30 cellular contexts compared by ENCODE assay signal in genomic region chr2:182745061-182745460, GRCh38.
"Had no signal": no experiment of that assay in that cellular context is flagged by ENCODE, and none has a peak within 500 bp of the region (broad histone marks: within the 10 kb centered on the region; RNA-seq: fewer than 3 reads in every experiment).

No MANE protein-coding gene starts in this region.

- H3K27ac Mint-ChIP-seq: activated CD4-positive, alpha-beta memory T cell treated with anti-CD3 and anti-CD28 coated beads for 36 hours; activated CD4-positive, alpha-beta T cell treated with anti-CD3 and anti-CD28 coated beads for 36 hours; activated CD4-positive, alpha-beta T cell treated with anti-CD3 and anti-CD28 coated beads, Interleukin-2, amount 10 ng/mL, durations not matched to agents 24 days and 14 days; activated CD8-positive, alpha-beta memory T cell treated with anti-CD3 and anti-CD28 coated beads, Interleukin-2, amount 10 ng/mL, durations not matched to agents 7 days and 5 days; activated CD8-positive, alpha-beta T cell treated with anti-CD3 and anti-CD28 coated beads, Interleukin-2, amount 10 ng/mL, durations not matched to agents 7 days and 5 days; activated naive CD8-positive, alpha-beta T cell; activated T-helper 1 cell treated with anti-CD3 and anti-CD28 coated beads, Interleukin-12 subunit alpha, Interleukin-12 subunit beta, Interleukin-2, Interleukin-4 antibody, amounts not matched to agents 30 ng/mL and 10 ng/mL and 1 ng/mL, durations not matched to agents 14 hours and 24 hours and 36 hours; effector memory CD8-positive, alpha-beta T cell; T-helper 17 cell; T-helper 2 cell treated with Interferon-gamma antibody and Interleukin-4, amounts not matched to agents 5 μg/mL and 100 μg/mL, for 36 hours had no signal

- H3K27me3 Mint-ChIP-seq: activated CD4-positive, alpha-beta memory T cell treated with anti-CD3 and anti-CD28 coated beads for 36 hours; activated CD4-positive, alpha-beta T cell treated with anti-CD3 and anti-CD28 coated beads for 36 hours; activated CD4-positive, alpha-beta T cell treated with anti-CD3 and anti-CD28 coated beads, Interleukin-2, amount 10 ng/mL, durations not matched to agents 24 days and 14 days; activated CD8-positive, alpha-beta memory T cell treated with anti-CD3 and anti-CD28 coated beads, Interleukin-2, amount 10 ng/mL, durations not matched to agents 7 days and 5 days; activated naive CD8-positive, alpha-beta T cell; effector memory CD8-positive, alpha-beta T cell; T-helper 17 cell had no signal

- DNase-seq: activated CD4-positive, alpha-beta memory T cell treated with anti-CD3 and anti-CD28 coated beads for 36 hours; activated CD4-positive, alpha-beta T cell treated with anti-CD3 and anti-CD28 coated beads for 36 hours; activated CD4-positive, alpha-beta T cell treated with anti-CD3 and anti-CD28 coated beads, Interleukin-2, amount 10 ng/mL, durations not matched to agents 24 days and 14 days; activated CD4-positive, CD25-positive, alpha-beta regulatory T cell; activated CD4-positive, CD25-positive, alpha-beta regulatory T cell treated with anti-CD3 and anti-CD28 coated beads, Interleukin-2, amount 50 U/mL, for 72 hours; activated CD8-positive, alpha-beta memory T cell treated with anti-CD3 and anti-CD28 coated beads, Interleukin-2, amount 10 ng/mL, durations not matched to agents 7 days and 5 days; activated CD8-positive, alpha-beta memory T cell treated with anti-CD3 and anti-CD28 coated beads, Interleukin-2, amount 50 U/mL, for 4 hours; activated CD8-positive, alpha-beta T cell treated with anti-CD3 and anti-CD28 coated beads, Interleukin-2, amount 10 ng/mL, durations not matched to agents 7 days and 5 days; activated gamma-delta T cell; activated naive CD4-positive, alpha-beta T cell treated with anti-CD3 and anti-CD28 coated beads, Interleukin-2, amount 50 U/mL, for 16 hours; activated naive CD4-positive, alpha-beta T cell treated with Interleukin-2 at 50 U/mL for 16 hours; activated T-cell treated with anti-CD3 and anti-CD28 coated beads, Interleukin-2, amount 50 U/mL, for 1 hour; activated T-cell treated with anti-CD3 and anti-CD28 coated beads, Interleukin-2, amount 50 U/mL, for 48 hours; amniotic stem cell; anterior cingulate cortex; brain microvascular endothelial cell; caudate nucleus; cortex of kidney; dermis blood vessel endothelial cell; effector CD4-positive, alpha-beta T cell; effector memory CD8-positive, alpha-beta T cell; gastrocnemius medialis; glutamatergic neuron; T-helper 1 cell; T-helper 17 cell; T1000 had no signal

- H3K9me3 Mint-ChIP-seq: activated CD4-positive, alpha-beta memory T cell treated with anti-CD3 and anti-CD28 coated beads for 36 hours; activated T-helper 1 cell treated with anti-CD3 and anti-CD28 coated beads, Interleukin-12 subunit alpha, Interleukin-12 subunit beta, Interleukin-2, Interleukin-4 antibody, amounts not matched to agents 30 ng/mL and 10 ng/mL and 1 ng/mL, durations not matched to agents 14 hours and 24 hours and 36 hours; effector memory CD8-positive, alpha-beta T cell; T-helper 2 cell treated with Interferon-gamma antibody and Interleukin-4, amounts not matched to agents 5 μg/mL and 100 μg/mL, for 36 hours had no signal

- H3K4me3 ChIP-seq: gastrocnemius medialis had no signal

- H3K4me3 Mint-ChIP-seq: activated CD4-positive, alpha-beta memory T cell treated with anti-CD3 and anti-CD28 coated beads for 36 hours; activated CD4-positive, alpha-beta T cell treated with anti-CD3 and anti-CD28 coated beads for 36 hours; activated CD4-positive, alpha-beta T cell treated with anti-CD3 and anti-CD28 coated beads, Interleukin-2, amount 10 ng/mL, durations not matched to agents 24 days and 14 days; activated CD8-positive, alpha-beta memory T cell treated with anti-CD3 and anti-CD28 coated beads, Interleukin-2, amount 10 ng/mL, durations not matched to agents 7 days and 5 days; activated CD8-positive, alpha-beta T cell treated with anti-CD3 and anti-CD28 coated beads, Interleukin-2, amount 10 ng/mL, durations not matched to agents 7 days and 5 days; activated naive CD8-positive, alpha-beta T cell; activated T-helper 1 cell treated with anti-CD3 and anti-CD28 coated beads, Interleukin-12 subunit alpha, Interleukin-12 subunit beta, Interleukin-2, Interleukin-4 antibody, amounts not matched to agents 30 ng/mL and 10 ng/mL and 1 ng/mL, durations not matched to agents 14 hours and 24 hours and 36 hours; effector memory CD8-positive, alpha-beta T cell; T-helper 17 cell; T-helper 2 cell treated with Interferon-gamma antibody and Interleukin-4, amounts not matched to agents 5 μg/mL and 100 μg/mL, for 36 hours had no signal

- ATAC-seq: activated CD4-positive, alpha-beta T cell treated with anti-CD3 and anti-CD28 coated beads for 36 hours; activated CD8-positive, alpha-beta memory T cell treated with anti-CD3 and anti-CD28 coated beads, Interleukin-2, amount 10 ng/mL, durations not matched to agents 7 days and 5 days; activated CD8-positive, alpha-beta T cell treated with anti-CD3 and anti-CD28 coated beads, Interleukin-2, amount 10 ng/mL, durations not matched to agents 7 days and 5 days; effector memory CD8-positive, alpha-beta T cell; esophagus mucosa; gastrocnemius medialis; T-helper 17 cell had no signal
